Comparison of ENCODE assay signal across 8 cellular contexts in the genomic region with DNA sequence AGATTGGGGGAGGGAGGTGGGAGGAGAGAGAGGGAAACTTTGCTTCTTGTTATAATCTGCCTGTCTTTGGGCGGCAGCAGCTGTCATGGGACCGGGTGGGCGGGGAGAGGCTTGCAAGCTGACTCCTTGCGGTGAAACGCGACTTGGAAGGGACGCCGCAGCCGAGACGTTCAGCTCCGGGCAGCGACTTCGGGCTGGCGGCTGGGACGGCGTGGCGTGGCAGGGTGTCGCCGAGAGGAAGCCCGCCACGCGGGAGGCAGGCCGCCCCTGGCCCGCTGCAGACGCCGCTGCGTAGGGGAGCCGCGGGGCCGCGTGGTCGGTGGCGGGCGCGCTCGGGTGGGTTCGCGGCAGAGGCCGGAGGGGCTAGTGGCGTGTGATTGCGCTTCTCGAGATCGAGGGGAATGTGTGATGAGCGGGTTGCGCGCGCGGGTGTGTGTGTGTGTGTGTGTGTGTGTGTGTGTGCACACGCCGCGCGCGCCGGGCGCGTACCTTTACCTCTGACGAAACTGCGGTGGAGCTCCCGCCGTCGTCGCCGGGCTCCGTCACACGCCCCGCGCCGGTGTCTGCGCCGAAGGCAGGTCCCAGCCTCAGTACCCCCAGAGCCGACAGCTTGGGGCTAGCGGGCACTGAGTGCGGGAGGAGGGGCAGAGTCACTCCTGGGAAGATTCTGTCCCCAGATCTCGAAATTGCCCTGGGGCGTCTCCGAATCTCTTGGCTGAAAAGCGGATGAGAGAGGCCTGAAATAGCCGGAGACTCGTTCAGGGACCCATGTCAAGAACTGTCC. TPM values are rescaled to one million over a fixed set of nuclear protein-coding genes. Genes with fewer than 3 reads are reported as not detected.
A peak's percentile ranks its signal among the peaks of the same experiment; 100 is the strongest.
DNase-seq lines count a peak whose midpoint lies in the region; TF ChIP-seq lines count a peak whose summit lies in the region.

No MANE protein-coding gene starts in this region.

- TF ChIP-seq CTCF in GM06990 (IDR thresholded peaks at IDR 0.05; ENCODE audit: insufficient read depth, low read length, poor library complexity, severe bottlenecking) (no peak), HEK293 (tag by site-specific recombination; IDR thresholded peaks at IDR 0.05) (peak; percentile 56), kidney epithelial cell (IDR thresholded peaks at IDR 0.05; ENCODE audit: insufficient read depth, low read length, poor library complexity, severe bottlenecking) (no peak)

- CTCF ChIA-PET in HEK293 (lab: Yijun Ruan, JAX) = interaction anchor here (0.6 to 1.6 kb wide), 8 partner anchors 12 to 487 kb away, joined by 3 to 6 read pairs (median 3); no protein-coding TSS in a partner anchor

- H3K36me3 ChIP-seq in GM06990 (ENCODE audit: control insufficient read depth, insufficient read depth, low read length) (no peaks in the 10 kb centered on the region; the same call in 1 of the 2 replicates), HEK293 (ENCODE audit: control insufficient read depth in 2 of 2, insufficient read depth in 1 of 2, low read length in 2 of 2) (no peaks in the 10 kb centered on the region), kidney epithelial cell (ENCODE audit: control insufficient read depth, insufficient read depth, low read length) (no peaks in the 10 kb centered on the region)

- POLR2A ChIA-PET in HEK293 (lab: Yijun Ruan, JAX) = interaction anchor here (0.5 to 1.4 kb wide), 8 partner anchors 29 to 725 kb away, joined by 3 to 5 read pairs (median 3); a partner anchor contains a TSS

- peak; percentile 86 for DNase-seq in GM06990 (ENCODE audit: extremely low read depth, insufficient read length)
- DNase-seq in MV-4-11 (lab: John Stamatoyannopoulos, UW) = peak; percentile 78
- peak; percentile 48 for DNase-seq in activated CD4-positive, CD25-positive, alpha-beta regulatory T cell treated with anti-CD3 and anti-CD28 coated beads, Interleukin-2, amount 50 U/mL, for 16 hours (ENCODE audit: low read depth, low spot score)
- DNase-seq in cerebellar cortex (ENCODE audit: low spot score) = peak; percentile 79
- peak; percentile 43 for DNase-seq in kidney epithelial cell (ENCODE audit: low read depth)
- peak; percentile 19 to 61 for DNase-seq in stimulated activated CD4-positive, alpha-beta T cell treated with anti-CD3 and anti-CD28 coated beads, Interleukin-15, amount 100 ng/mL, for 1 hour (ENCODE audit: low read depth in 1 of 2, low spot score in 1 of 2)
- no peak for DNase-seq in NCI-H774 (lab: John Stamatoyannopoulos, UW)

- peak overlapping the region; percentile 93 for H3K4me3 ChIP-seq in GM06990 (replicated peaks; ENCODE audit: low read depth, low read length)
- peak overlapping the region; percentile 68 for H3K4me3 ChIP-seq in HEK293 (ENCODE audit: low read depth, low read length)
- peak overlapping the region; percentile 57 for H3K4me3 ChIP-seq in kidney epithelial cell (ENCODE audit: low read depth, low read length)

- peaks cover 10% of the 10 kb centered on the region for H3K4me1 ChIP-seq in HEK293 (ENCODE audit: control insufficient read depth, insufficient read depth, low read length)

- H3K27me3 ChIP-seq in GM06990 (replicated peaks; ENCODE audit: control insufficient read depth, insufficient read depth, low read length) (no peaks in the 10 kb centered on the region), kidney epithelial cell (ENCODE audit: control insufficient read depth, insufficient read depth, low read length) (no peaks in the 10 kb centered on the region)

- H3K9me3 ChIP-seq in HEK293 (ENCODE audit: control insufficient read depth, insufficient read depth, low read depth, low read length) = no peaks in the 10 kb centered on the region

- H3K27ac ChIP-seq in HEK293 (ENCODE audit: extremely low read depth, low read depth, low read length) = peak overlapping the region; percentile 69; the same call in 1 of the 2 replicates

TF ChIP-seq in HEK293, 187 proteins besides CTCF, POLR2A, EP300 and RAD21 (continues in another document):
- TF ChIP-seq ZNF549 (tag by site-specific recombination; IDR thresholded peaks at IDR 0.05) (no peak), ZNF155 (tag by site-specific recombination; IDR thresholded peaks at IDR 0.05) (no peak), ZNF266 (tag by site-specific recombination; IDR thresholded peaks at IDR 0.05; ENCODE audit: low read depth) (no peak; the same call in 1 of the 2 replicates), GLIS1 (tag by site-specific recombination; IDR thresholded peaks at IDR 0.05) (peak; percentile 45; the same call in 1 of the 2 replicates), MYNN (tag by site-specific recombination; IDR thresholded peaks at IDR 0.05; ENCODE audit: borderline replicate concordance) (no peak), ZNF404 (tag by site-specific recombination; IDR thresholded peaks at IDR 0.05) (no peak), ZNF521 (tag by site-specific recombination; IDR thresholded peaks at IDR 0.05) (no peak), ZNF76 (tag by site-specific recombination; IDR thresholded peaks at IDR 0.05; ENCODE audit: borderline replicate concordance, low read depth) (0 out of 2 replicates have a peak, but pooled peaks have one; percentile 15), ZNF132 (tag by site-specific recombination; IDR thresholded peaks at IDR 0.05; ENCODE audit: borderline replicate concordance) (no peak), ZNF843 (tag by site-specific recombination; IDR thresholded peaks at IDR 0.05) (peak; percentile 29; the same call in 1 of the 2 replicates), ZNF169 (tag by site-specific recombination; IDR thresholded peaks at IDR 0.05) (0 out of 2 replicates have a peak, but pooled peaks have one; percentile 51)
- TF ChIP-seq, protein P1, sequence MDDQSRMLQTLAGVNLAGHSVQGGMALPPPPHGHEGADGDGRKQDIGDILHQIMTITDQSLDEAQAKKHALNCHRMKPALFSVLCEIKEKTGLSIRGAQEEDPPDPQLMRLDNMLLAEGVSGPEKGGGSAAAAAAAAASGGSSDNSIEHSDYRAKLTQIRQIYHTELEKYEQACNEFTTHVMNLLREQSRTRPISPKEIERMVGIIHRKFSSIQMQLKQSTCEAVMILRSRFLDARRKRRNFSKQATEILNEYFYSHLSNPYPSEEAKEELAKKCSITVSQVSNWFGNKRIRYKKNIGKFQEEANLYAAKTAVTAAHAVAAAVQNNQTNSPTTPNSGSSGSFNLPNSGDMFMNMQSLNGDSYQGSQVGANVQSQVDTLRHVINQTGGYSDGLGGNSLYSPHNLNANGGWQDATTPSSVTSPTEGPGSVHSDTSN (CRISPR knock-in tag; IDR thresholded peaks at IDR 0.05) = no peak
- TF ChIP-seq, protein P2, sequence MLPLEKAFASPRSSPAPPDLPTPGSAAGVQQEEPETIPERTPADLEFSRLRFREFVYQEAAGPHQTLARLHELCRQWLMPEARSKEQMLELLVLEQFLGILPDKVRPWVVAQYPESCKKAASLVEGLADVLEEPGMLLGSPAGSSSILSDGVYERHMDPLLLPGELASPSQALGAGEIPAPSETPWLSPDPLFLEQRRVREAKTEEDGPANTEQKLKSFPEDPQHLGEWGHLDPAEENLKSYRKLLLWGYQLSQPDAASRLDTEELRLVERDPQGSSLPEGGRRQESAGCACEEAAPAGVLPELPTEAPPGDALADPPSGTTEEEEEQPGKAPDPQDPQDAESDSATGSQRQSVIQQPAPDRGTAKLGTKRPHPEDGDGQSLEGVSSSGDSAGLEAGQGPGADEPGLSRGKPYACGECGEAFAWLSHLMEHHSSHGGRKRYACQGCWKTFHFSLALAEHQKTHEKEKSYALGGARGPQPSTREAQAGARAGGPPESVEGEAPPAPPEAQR (tag by site-specific recombination; IDR thresholded peaks at IDR 0.05) = no peak
- TF ChIP-seq, protein P3, sequence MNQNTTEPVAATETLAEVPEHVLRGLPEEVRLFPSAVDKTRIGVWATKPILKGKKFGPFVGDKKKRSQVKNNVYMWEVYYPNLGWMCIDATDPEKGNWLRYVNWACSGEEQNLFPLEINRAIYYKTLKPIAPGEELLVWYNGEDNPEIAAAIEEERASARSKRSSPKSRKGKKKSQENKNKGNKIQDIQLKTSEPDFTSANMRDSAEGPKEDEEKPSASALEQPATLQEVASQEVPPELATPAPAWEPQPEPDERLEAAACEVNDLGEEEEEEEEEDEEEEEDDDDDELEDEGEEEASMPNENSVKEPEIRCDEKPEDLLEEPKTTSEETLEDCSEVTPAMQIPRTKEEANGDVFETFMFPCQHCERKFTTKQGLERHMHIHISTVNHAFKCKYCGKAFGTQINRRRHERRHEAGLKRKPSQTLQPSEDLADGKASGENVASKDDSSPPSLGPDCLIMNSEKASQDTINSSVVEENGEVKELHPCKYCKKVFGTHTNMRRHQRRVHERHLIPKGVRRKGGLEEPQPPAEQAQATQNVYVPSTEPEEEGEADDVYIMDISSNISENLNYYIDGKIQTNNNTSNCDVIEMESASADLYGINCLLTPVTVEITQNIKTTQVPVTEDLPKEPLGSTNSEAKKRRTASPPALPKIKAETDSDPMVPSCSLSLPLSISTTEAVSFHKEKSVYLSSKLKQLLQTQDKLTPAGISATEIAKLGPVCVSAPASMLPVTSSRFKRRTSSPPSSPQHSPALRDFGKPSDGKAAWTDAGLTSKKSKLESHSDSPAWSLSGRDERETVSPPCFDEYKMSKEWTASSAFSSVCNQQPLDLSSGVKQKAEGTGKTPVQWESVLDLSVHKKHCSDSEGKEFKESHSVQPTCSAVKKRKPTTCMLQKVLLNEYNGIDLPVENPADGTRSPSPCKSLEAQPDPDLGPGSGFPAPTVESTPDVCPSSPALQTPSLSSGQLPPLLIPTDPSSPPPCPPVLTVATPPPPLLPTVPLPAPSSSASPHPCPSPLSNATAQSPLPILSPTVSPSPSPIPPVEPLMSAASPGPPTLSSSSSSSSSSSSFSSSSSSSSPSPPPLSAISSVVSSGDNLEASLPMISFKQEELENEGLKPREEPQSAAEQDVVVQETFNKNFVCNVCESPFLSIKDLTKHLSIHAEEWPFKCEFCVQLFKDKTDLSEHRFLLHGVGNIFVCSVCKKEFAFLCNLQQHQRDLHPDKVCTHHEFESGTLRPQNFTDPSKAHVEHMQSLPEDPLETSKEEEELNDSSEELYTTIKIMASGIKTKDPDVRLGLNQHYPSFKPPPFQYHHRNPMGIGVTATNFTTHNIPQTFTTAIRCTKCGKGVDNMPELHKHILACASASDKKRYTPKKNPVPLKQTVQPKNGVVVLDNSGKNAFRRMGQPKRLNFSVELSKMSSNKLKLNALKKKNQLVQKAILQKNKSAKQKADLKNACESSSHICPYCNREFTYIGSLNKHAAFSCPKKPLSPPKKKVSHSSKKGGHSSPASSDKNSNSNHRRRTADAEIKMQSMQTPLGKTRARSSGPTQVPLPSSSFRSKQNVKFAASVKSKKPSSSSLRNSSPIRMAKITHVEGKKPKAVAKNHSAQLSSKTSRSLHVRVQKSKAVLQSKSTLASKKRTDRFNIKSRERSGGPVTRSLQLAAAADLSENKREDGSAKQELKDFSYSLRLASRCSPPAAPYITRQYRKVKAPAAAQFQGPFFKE (tag by site-specific recombination; IDR thresholded peaks at IDR 0.05; ENCODE audit: borderline replicate concordance) = no peak

RNA-seq across cellular contexts. Expression of a gene that starts 1.7 kb away (rescaled TPM):
- 0.38 and 0.68 TPM in 2 replicates for total RNA-seq in kidney epithelial cell
